8 cellular contexts compared by ENCODE assay signal in the genomic region with DNA sequence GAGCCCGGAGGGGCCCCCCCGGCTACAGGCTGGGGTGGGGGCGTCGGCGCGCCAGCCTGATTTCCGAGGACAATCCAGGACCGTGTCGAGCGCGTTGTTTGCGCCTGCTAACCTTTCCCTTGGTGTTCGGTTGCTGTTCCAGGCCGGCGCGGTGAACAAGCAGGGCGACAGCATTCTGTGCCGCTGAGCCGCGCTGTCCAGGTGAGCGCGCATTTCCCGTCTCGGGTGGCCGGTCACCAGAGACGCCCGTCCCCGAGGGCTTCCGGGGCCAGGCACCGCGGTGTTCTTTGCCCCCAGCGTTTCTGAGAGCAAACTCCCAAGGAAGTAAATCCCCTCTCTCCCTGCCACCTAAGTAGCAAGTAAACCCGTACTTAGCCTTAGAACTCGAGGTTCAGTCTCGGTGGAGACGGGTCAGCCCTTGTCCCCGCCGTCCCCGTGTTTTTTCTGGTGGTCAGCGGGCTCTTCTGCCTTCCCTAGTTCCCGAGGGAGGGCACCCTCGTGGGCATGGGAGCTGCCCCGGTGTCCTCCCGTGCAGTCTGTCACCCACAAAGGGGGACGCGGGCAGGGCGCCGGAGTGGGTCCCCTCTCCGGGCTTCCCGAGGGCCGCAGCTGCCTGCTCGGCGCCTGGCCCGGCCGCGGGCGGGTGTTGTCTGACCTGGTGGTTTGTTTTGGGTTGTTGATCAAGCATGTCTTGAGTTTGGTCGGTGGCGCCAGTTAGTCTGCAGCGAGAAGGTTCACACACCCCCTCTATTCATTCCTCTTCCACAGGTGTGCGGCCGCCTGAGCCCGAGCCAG. TPM values are rescaled to one million over a fixed set of nuclear protein-coding genes. Genes with fewer than 3 reads are reported as not detected.
DNase-seq lines count a peak whose midpoint lies in the region; FAIRE-seq and TF ChIP-seq lines count a peak whose summit lies in the region.

No MANE protein-coding gene starts in this region.

- H3K4me3 Mint-ChIP-seq in activated naive CD4-positive, alpha-beta T cell treated with anti-CD3 and anti-CD28 coated beads, Interleukin-2, amount 10 ng/mL, durations not matched to agents 7 days and 5 days = no peak overlapping the region
- H3K4me3 Mint-ChIP-seq in nephron = peak overlapping the region; percentile 91 to 98 (median 94)

- H3K36me3 Mint-ChIP-seq in activated naive CD4-positive, alpha-beta T cell treated with anti-CD3 and anti-CD28 coated beads, Interleukin-2, amount 10 ng/mL, durations not matched to agents 7 days and 5 days = peaks cover 2% of the 10 kb centered on the region
- peaks cover 22% of the 10 kb centered on the region for H3K36me3 Mint-ChIP-seq in nephron (ENCODE audit: low read depth)

- CTCF ChIA-PET in activated naive CD4-positive, alpha-beta T cell treated with anti-CD3 and anti-CD28 coated beads, Interleukin-2, amount 10 ng/mL, durations not matched to agents 7 days and 5 days (lab: Charles Lee) = no interaction called here

- peak overlapping the region; percentile 88 to 90 (median 90) for H3K4me3 ChIP-seq in esophagus muscularis mucosa

- peak overlapping the region; percentile 94 to 98 (median 96) for H3K27ac ChIP-seq in esophagus muscularis mucosa (replicated peaks in 1 of 4)

- H3K27me3 Mint-ChIP-seq in activated naive CD4-positive, alpha-beta T cell treated with anti-CD3 and anti-CD28 coated beads, Interleukin-2, amount 10 ng/mL, durations not matched to agents 7 days and 5 days = peaks cover 52% of the 10 kb centered on the region
- H3K27me3 Mint-ChIP-seq in nephron (ENCODE audit: low read depth) = peaks cover 9% of the 10 kb centered on the region

- H3K9me3 Mint-ChIP-seq in activated naive CD4-positive, alpha-beta T cell treated with anti-CD3 and anti-CD28 coated beads, Interleukin-2, amount 10 ng/mL, durations not matched to agents 7 days and 5 days = no peaks in the 10 kb centered on the region
- H3K9me3 Mint-ChIP-seq in nephron = no peaks in the 10 kb centered on the region

- DNase-seq in activated naive CD4-positive, alpha-beta T cell treated with anti-CD3 and anti-CD28 coated beads, Interleukin-2, amount 10 ng/mL, durations not matched to agents 7 days and 5 days = no peak
- DNase-seq in activated naive CD4-positive, alpha-beta T cell treated with anti-CD3 and anti-CD28 coated beads, Interleukin-2, amount 50 U/mL, for 16 hours = no peak
- peak; percentile 96 for DNase-seq in NCI-H748 treated with DMSO at 0.1 percent for 48 hours (lab: John Stamatoyannopoulos, UW)
- DNase-seq in esophagus muscularis mucosa (ENCODE audit: extremely low spot score) = no peak
- DNase-seq in NCI-H1436 (lab: John Stamatoyannopoulos, UW) = no peak
- DNase-seq in OCI-M2 (lab: John Stamatoyannopoulos, UW; ENCODE audit: unreplicated experiment) = no peak
- DNase-seq in frontal cortex (ENCODE audit: low spot score in 2 of 2) = no peak

- H3K36me3 ChIP-seq in esophagus muscularis mucosa = no peaks in the 10 kb centered on the region

- intact Hi-C loops in esophagus muscularis mucosa (cut with DNase I) = loop anchor here (5.0 kb wide), 1 partner anchor 36 kb away; no protein-coding TSS in a partner anchor

- peaks cover 4% of the 10 kb centered on the region for H3K4me1 Mint-ChIP-seq in activated naive CD4-positive, alpha-beta T cell treated with anti-CD3 and anti-CD28 coated beads, Interleukin-2, amount 10 ng/mL, durations not matched to agents 7 days and 5 days
- peaks cover 20% of the 10 kb centered on the region for H3K4me1 Mint-ChIP-seq in nephron

- TF ChIP-seq EP300 in esophagus muscularis mucosa (IDR thresholded peaks at IDR 0.05) = no peak

- peaks cover 0 to 44% (median 36%) of the 10 kb centered on the region in 4 donors for H3K4me1 ChIP-seq in esophagus muscularis mucosa

- no peaks in the 10 kb centered on the region for H3K9me3 ChIP-seq in esophagus muscularis mucosa

- FAIRE-seq in frontal cortex (lab: Jason Lieb, UNC) = no peak

- TF ChIP-seq POLR2A in esophagus muscularis mucosa (IDR thresholded peaks at IDR 0.05; ENCODE audit: low read depth) = no peak

- under 1% methylated on average over 40 of the region's 63 CpGs for WGBS in esophagus muscularis mucosa

- H3K27me3 ChIP-seq in esophagus muscularis mucosa = peaks cover 0 to 11% (median 0%) of the 10 kb centered on the region in 4 donors

- TF ChIP-seq CTCF in esophagus muscularis mucosa (IDR thresholded peaks at IDR 0.05) (no peak), nephron (IDR thresholded peaks at IDR 0.05; ENCODE audit: unreplicated experiment in 3 of 3) (no peak)

- H3K27ac Mint-ChIP-seq in activated naive CD4-positive, alpha-beta T cell treated with anti-CD3 and anti-CD28 coated beads, Interleukin-2, amount 10 ng/mL, durations not matched to agents 7 days and 5 days = peak overlapping the region; percentile 60
- peak overlapping the region; percentile 90 to 95 (median 95) for H3K27ac Mint-ChIP-seq in nephron

RNA-seq across cellular contexts. Expression of gene ID4, which starts 1.5 kb away (rescaled TPM):
- 100 to 1,000 TPM in 1 of 4 donors, 10 to 100 TPM in 3; 60.2 to 158 (median 63.3) TPM for total RNA-seq in esophagus muscularis mucosa
- 123 TPM for total RNA-seq in frontal cortex
